Comparison of ENCODE assay signal across 26 cellular contexts in the genomic region with DNA sequence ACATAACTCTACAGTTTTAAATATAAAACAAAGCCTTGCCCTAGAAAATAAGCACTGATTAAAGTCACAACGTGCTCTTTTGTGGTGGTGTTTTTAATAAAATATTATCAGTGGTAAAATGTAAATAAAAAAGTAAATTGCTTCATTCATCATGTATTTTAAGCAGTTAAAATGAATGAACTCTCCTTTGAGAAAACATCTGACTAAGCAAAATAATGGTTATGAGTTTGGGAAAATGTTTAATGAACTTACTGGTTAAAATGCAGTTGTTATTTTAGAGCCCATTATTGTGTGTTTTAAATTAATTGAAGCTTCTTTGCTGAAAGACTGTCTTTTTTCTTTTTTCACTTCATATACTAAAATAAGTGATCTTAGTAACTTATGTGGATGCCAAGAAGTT.
"Had no signal": no experiment of that assay in that cellular context is flagged by ENCODE, and none has a peak within 500 bp of the region (broad histone marks: within the 10 kb centered on the region; RNA-seq: fewer than 3 reads in every experiment).

No MANE protein-coding gene starts in this region.

- ATAC-seq: natural killer cell; psoas muscle; right cardiac atrium; sciatic nerve; stimulated activated effector memory CD8-positive, alpha-beta T cell treated with anti-CD3 and anti-CD28 coated beads, Interleukin-12 subunit alpha, Interleukin-12 subunit beta, amount 100 ng/mL, for 72 hours; stimulated activated naive B cell treated with anti-CD40 and anti-IgM and Interleukin-4, amounts not matched to agents 10 μg/mL and 1 μg/mL and 100 μg/mL, for 72 hours had no signal

- H3K9ac ChIP-seq: neural progenitor cell, parathyroid adenoma had no signal

- FAIRE-seq: urothelium cell line had no signal

- H3K4me2 ChIP-seq: neural progenitor cell, smooth muscle cell had no signal

- H2AFZ ChIP-seq: neural progenitor cell, parathyroid adenoma had no signal

- H3K27me3 ChIP-seq: neural progenitor cell, ovary, spleen, stomach, thyroid gland, tibial nerve, upper lobe of left lung, vagina had no signal

- H3K9me3 ChIP-seq: ovary, psoas muscle, spleen, stomach, thoracic aorta, thyroid gland, tibial nerve, upper lobe of left lung, vagina had no signal

- H3K4me1 ChIP-seq: neural progenitor cell, parathyroid adenoma, psoas muscle, spleen, stomach, thyroid gland, tibial nerve, upper lobe of left lung, vagina had no signal

- DNase-seq: natural killer cell; occipital lobe; ovary; posterior cingulate gyrus; psoas muscle; right cardiac atrium; spleen; stimulated activated CD4-positive, alpha-beta T cell treated with anti-CD3 and anti-CD28 coated beads, Interleukin-12 subunit alpha, Interleukin-12 subunit beta, amount 100 ng/mL, for 4 hours; stimulated activated CD4-positive, alpha-beta T cell treated with anti-CD3 and anti-CD28 coated beads, Interleukin-1b, Interleukin-23, amount 100 ng/mL, for 48 hours; stimulated activated CD4-positive, alpha-beta T cell treated with anti-CD3 and anti-CD28 coated beads, Interleukin-4, amount 100 ng/mL, for 1 hour; stimulated activated naive B cell treated with anti-CD40 and anti-IgM and Interleukin-4, amounts not matched to agents 10 μg/mL and 1 μg/mL and 100 μg/mL, for 72 hours; stimulated activated naive CD4-positive, alpha-beta T cell treated with Interleukin-2 at 50 U/mL for 16 hours; stomach; thyroid gland; trophoblast cell; upper lobe of left lung had no signal

- H3K79me2 ChIP-seq: parathyroid adenoma had no signal

- H3K36me3 ChIP-seq: neural progenitor cell, ovary, spleen, stomach, thoracic aorta, thyroid gland, tibial nerve, upper lobe of left lung, vagina had no signal

- H3K27ac ChIP-seq: neural progenitor cell, ovary, parathyroid adenoma, psoas muscle, skin epidermis, spleen, stomach, thoracic aorta, thyroid gland, tibial nerve, upper lobe of left lung, vagina had no signal

- H3K4me3 ChIP-seq: neural progenitor cell, ovary, psoas muscle, skin epidermis, smooth muscle cell, spleen, stomach, thoracic aorta, thyroid gland, tibial nerve, upper lobe of left lung, vagina had no signal
